1 cellular context compared by ENCODE assay signal in the genomic region with DNA sequence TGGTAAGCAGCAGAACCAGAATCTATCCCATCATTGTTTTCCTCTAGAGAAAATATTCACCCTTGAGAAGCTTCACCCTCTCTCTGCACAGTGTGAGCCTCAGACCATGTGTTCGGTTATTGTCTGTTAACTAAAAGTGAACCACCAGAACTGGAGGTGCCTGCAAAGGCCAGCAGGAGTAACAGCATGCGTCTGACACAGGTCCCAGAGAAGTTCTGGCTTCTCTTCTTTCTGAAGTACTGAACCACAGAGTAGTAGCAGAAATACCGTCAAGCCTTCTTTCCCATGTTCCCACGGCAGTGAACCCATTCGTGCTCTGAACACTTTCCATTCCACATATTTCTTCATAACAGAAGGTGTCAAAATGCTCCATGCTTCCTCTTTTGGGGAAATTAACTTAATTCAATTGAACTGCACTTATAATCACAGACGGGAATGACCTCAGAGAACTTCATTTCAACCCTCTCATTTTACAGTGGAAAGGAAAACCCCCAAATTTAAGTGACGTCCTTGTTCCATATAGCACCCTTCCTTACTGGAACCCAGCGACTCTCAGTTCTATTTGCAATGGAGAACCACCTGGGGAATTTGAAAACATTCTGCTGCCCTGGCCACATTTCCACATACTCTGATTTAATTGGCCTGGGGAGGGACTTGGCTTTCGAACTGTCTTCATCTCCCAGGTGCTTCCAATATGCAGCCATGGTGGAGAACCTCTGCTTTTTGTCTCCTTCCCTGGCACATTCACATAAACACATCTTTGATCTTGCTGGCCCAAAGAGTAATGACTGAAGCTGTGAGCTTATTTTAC.
TF ChIP-seq lines count a peak whose summit lies in the region.

No MANE protein-coding gene starts in this region.

TF ChIP-seq in H1, 55 proteins besides CTCF, POLR2A, EP300 and RAD21:
- TF ChIP-seq KDM5A (IDR thresholded peaks at IDR 0.05; ENCODE audit: low read length) (no peak), RXRA (IDR thresholded peaks at IDR 0.05; ENCODE audit: insufficient read depth, low read depth, low read length) (no peak), BCL11A (IDR thresholded peaks at IDR 0.05; ENCODE audit: low read depth in 2 of 2, low read length in 2 of 2) (no peak), JUN (IDR thresholded peaks at IDR 0.05; ENCODE audit: low read depth, low read length) (no peak), SP2 (IDR thresholded peaks at IDR 0.05; ENCODE audit: low read length) (no peak), CEBPB (IDR thresholded peaks at IDR 0.05; ENCODE audit: low read depth, low read length) (no peak), TBP (IDR thresholded peaks at IDR 0.05; ENCODE audit: low read depth, low read length) (no peak), CHD1 (IDR thresholded peaks at IDR 0.05; ENCODE audit: low read depth, low read length) (no peak), POU5F1 (IDR thresholded peaks at IDR 0.05; ENCODE audit: low read depth, low read length) (no peak), TEAD4 (IDR thresholded peaks at IDR 0.05; ENCODE audit: low read depth, low read length) (no peak), GTF2F1 (IDR thresholded peaks at IDR 0.05; ENCODE audit: borderline replicate concordance, low read depth, low read length) (no peak), RFX5 (IDR thresholded peaks at IDR 0.05; ENCODE audit: borderline replicate concordance, low read depth, low read length) (no peak), CHD2 (IDR thresholded peaks at IDR 0.05; ENCODE audit: low read length) (no peak), MAFK (IDR thresholded peaks at IDR 0.05; ENCODE audit: low read depth, low read length) (no peak), SAP30 (IDR thresholded peaks at IDR 0.05; ENCODE audit: insufficient read depth, insufficient replicate concordance, low read length) (no peak), TCF12 (IDR thresholded peaks at IDR 0.05; ENCODE audit: low read depth, low read length) (no peak), EZH2 (IDR thresholded peaks at IDR 0.05; ENCODE audit: low read depth, low read length, severe bottlenecking) (no peak), ASH2L (IDR thresholded peaks at IDR 0.05; ENCODE audit: low read length) (no peak)
- TF ChIP-seq, protein P1, sequence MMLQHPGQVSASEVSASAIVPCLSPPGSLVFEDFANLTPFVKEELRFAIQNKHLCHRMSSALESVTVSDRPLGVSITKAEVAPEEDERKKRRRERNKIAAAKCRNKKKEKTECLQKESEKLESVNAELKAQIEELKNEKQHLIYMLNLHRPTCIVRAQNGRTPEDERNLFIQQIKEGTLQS (IDR thresholded peaks at IDR 0.05; ENCODE audit: insufficient read depth, low read depth, low read length): no peak
- TF ChIP-seq, protein P2, sequence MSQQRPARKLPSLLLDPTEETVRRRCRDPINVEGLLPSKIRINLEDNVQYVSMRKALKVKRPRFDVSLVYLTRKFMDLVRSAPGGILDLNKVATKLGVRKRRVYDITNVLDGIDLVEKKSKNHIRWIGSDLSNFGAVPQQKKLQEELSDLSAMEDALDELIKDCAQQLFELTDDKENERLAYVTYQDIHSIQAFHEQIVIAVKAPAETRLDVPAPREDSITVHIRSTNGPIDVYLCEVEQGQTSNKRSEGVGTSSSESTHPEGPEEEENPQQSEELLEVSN (IDR thresholded peaks at IDR 0.05): no peak
